25 cellular contexts compared by ENCODE assay signal in genomic region chr19:34237939-34238338, GRCh38. TPM values are rescaled to one million over a fixed set of nuclear protein-coding genes. Genes with fewer than 3 reads are reported as not detected.
DNase-seq lines count a peak whose midpoint lies in the region; ATAC-seq, FAIRE-seq and TF ChIP-seq lines count a peak whose summit lies in the region.
"Had no signal": no experiment of that assay in that cellular context is flagged by ENCODE, and none has a peak within 500 bp of the region (broad histone marks: within the 10 kb centered on the region; RNA-seq: fewer than 3 reads in every experiment).

No MANE protein-coding gene starts in this region.

- no peaks in the 10 kb centered on the region for H3K79me1 ChIP-seq in H1 (ENCODE audit: low read depth, low read length)

- no peak overlapping the region for H2BK15ac ChIP-seq in H1 (ENCODE audit: low read length)

- H3K18ac ChIP-seq in H1 (ENCODE audit: extremely low read depth, low read length): no peak overlapping the region

- no peaks in the 10 kb centered on the region for H3K23me2 ChIP-seq in H1 (ENCODE audit: low read depth, low read length)

- no peak overlapping the region; the same call in 1 of the 2 replicates for H2BK5ac ChIP-seq in H1 (ENCODE audit: low read depth, low read length)

- H2AFZ ChIP-seq in H1 (ENCODE audit: low read length): no peak overlapping the region

- H3K9ac ChIP-seq in HUES64 (ENCODE audit: low read depth, low read length) (no peak overlapping the region), H1 (replicated peaks in 1 of 4; ENCODE audit: extremely low read depth in 1 of 4, low read depth in 3 of 4, low read length in 3 of 4) (no peak overlapping the region)
- H3K9ac ChIP-seq: BLaER1 treated with 17β-estradiol and CSF1 and Interleukin-3, amounts not matched to agents 10 nM and 100 nM had no signal

- H3K4me3 Mint-ChIP-seq in activated T-cell treated with anti-CD3 and anti-CD28 coated beads, Interleukin-2, amount 50 U/mL, for 72 hours: no peak overlapping the region
- no peak overlapping the region for H3K4me3 Mint-ChIP-seq in WTC11
- no peak overlapping the region for H3K4me3 Mint-ChIP-seq in stimulated activated effector memory CD8-positive, alpha-beta T cell treated with anti-CD3 and anti-CD28 coated beads, Interleukin-12 subunit alpha, Interleukin-12 subunit beta, amount 100 ng/mL, for 72 hours
- H3K4me3 Mint-ChIP-seq: CD14-positive monocyte; CD4-positive, alpha-beta T cell; CD8-positive, alpha-beta memory T cell had no signal

- H3K23ac ChIP-seq in H1 (ENCODE audit: insufficient read length): no peak overlapping the region

- POLR2A ChIA-PET in WTC11 (lab: Charles Lee): interaction anchor here (0.6 kb wide), 1 partner anchor 231 kb away, joined by 4 read pairs; no protein-coding TSS in a partner anchor
- POLR2A ChIA-PET in H1 (lab: Charles Lee; ENCODE audit: partially characterized antibody): interaction anchor here (1.4 to 1.6 kb wide), 3 partner anchors 14 to 66 kb away, joined by 3 to 4 read pairs (median 3); no protein-coding TSS in a partner anchor

- WGBS in HUES64: 94% methylated on average over 4 of the region's 4 CpGs
- 98% methylated on average over 4 of the region's 4 CpGs; no CpG with 5 or more reads in 1 of the 2 experiments for WGBS in H1 (ENCODE audit: extremely low coverage in 1 of 2, insufficient coverage in 1 of 2, insufficient read length in 1 of 2, insufficient replicate concordance in 2 of 2, low coverage in 1 of 2, low lambda C conversion rate in 2 of 2, missing lambda C conversion rate in 1 of 2), 2 experiments

- no peak overlapping the region for H4K8ac ChIP-seq in H1 (ENCODE audit: extremely low read depth, insufficient read depth, low read length)

- TF ChIP-seq CTCF in WTC11 (IDR thresholded peaks at IDR 0.05): no peak
- TF ChIP-seq CTCF in H1 (IDR thresholded peaks at IDR 0.05; ENCODE audit: control extremely low read depth in 1 of 3, insufficient read depth in 1 of 3, low read depth in 1 of 3, low read length in 3 of 3): no peak

- no peaks in the 10 kb centered on the region for H3K27me3 Mint-ChIP-seq in activated T-cell treated with anti-CD3 and anti-CD28 coated beads, Interleukin-2, amount 50 U/mL, for 72 hours (ENCODE audit: low read depth)
- H3K27me3 Mint-ChIP-seq in WTC11 (ENCODE audit: low read depth): no peaks in the 10 kb centered on the region
- H3K27me3 Mint-ChIP-seq: CD4-positive, alpha-beta T cell; CD8-positive, alpha-beta memory T cell had no signal

- H3K9me3 Mint-ChIP-seq in activated T-cell treated with anti-CD3 and anti-CD28 coated beads, Interleukin-2, amount 50 U/mL, for 72 hours: no peaks in the 10 kb centered on the region
- H3K9me3 Mint-ChIP-seq in WTC11: peaks cover 5% of the 10 kb centered on the region
- H3K9me3 Mint-ChIP-seq in stimulated activated effector memory CD8-positive, alpha-beta T cell treated with anti-CD3 and anti-CD28 coated beads, Interleukin-12 subunit alpha, Interleukin-12 subunit beta, amount 100 ng/mL, for 72 hours: no peaks in the 10 kb centered on the region
- H3K9me3 Mint-ChIP-seq: CD4-positive, alpha-beta T cell; CD8-positive, alpha-beta memory T cell had no signal

- FAIRE-seq in H1 (lab: Jason Lieb, UNC): no peak
- FAIRE-seq: D721Med, GM12891, GM18507 had no signal

- H3K27me3 ChIP-seq in HUES64 (ENCODE audit: insufficient read depth, low read length) (no peaks in the 10 kb centered on the region), H1 (replicated peaks in 1 of 4; ENCODE audit: control insufficient read depth in 3 of 4, extremely low read depth in 1 of 4, insufficient read depth in 3 of 4, low read length in 3 of 4) (no peaks in the 10 kb centered on the region)
- H3K27me3 ChIP-seq: BE2C; BLaER1 treated with 17β-estradiol and CSF1 and Interleukin-3, amounts not matched to agents 10 nM and 100 nM had no signal

- no peaks in the 10 kb centered on the region for H4K20me1 ChIP-seq in H1 (replicated peaks in 1 of 2; ENCODE audit: control insufficient read depth in 1 of 2, insufficient read depth in 2 of 2, low read length in 2 of 2)

- H3K27ac ChIP-seq in HUES64 (ENCODE audit: low read depth, low read length) (peak overlapping the region; percentile 80; the same call in 1 of the 2 replicates), H1 (ENCODE audit: low read depth, low read length) (no peak overlapping the region)
- H3K27ac ChIP-seq: 22Rv1; A549; BLaER1 treated with 17β-estradiol and CSF1 and Interleukin-3, amounts not matched to agents 10 nM and 100 nM had no signal

- H3K36me3 Mint-ChIP-seq in activated T-cell treated with anti-CD3 and anti-CD28 coated beads, Interleukin-2, amount 50 U/mL, for 72 hours (ENCODE audit: insufficient read depth in 2 of 2): peaks cover 0 to 2% of the 10 kb centered on the region in 2 donors
- H3K36me3 Mint-ChIP-seq in WTC11: peaks cover 6% of the 10 kb centered on the region; the same call in 1 of the 2 replicates
- H3K36me3 Mint-ChIP-seq in stimulated activated effector memory CD8-positive, alpha-beta T cell treated with anti-CD3 and anti-CD28 coated beads, Interleukin-12 subunit alpha, Interleukin-12 subunit beta, amount 100 ng/mL, for 72 hours: peaks cover 6% of the 10 kb centered on the region

- no peak overlapping the region for H3K14ac ChIP-seq in H1 (ENCODE audit: insufficient read length)

- H3K4me3 ChIP-seq in HUES64 (ENCODE audit: low read length) (no peak overlapping the region), H1 (ENCODE audit: extremely low read depth in 1 of 4, insufficient read depth in 2 of 4, low read depth in 3 of 4, low read length in 4 of 4) (no peak overlapping the region)
- H3K4me3 ChIP-seq: A549; BLaER1 treated with 17β-estradiol and CSF1 and Interleukin-3, amounts not matched to agents 10 nM and 100 nM; HAP-1 had no signal

- peak overlapping the region; percentile 51 for H3K27ac Mint-ChIP-seq in activated T-cell treated with anti-CD3 and anti-CD28 coated beads, Interleukin-2, amount 50 U/mL, for 72 hours
- peak overlapping the region; percentile 90; the same call in 1 of the 2 replicates for H3K27ac Mint-ChIP-seq in WTC11
- no peak overlapping the region for H3K27ac Mint-ChIP-seq in stimulated activated effector memory CD8-positive, alpha-beta T cell treated with anti-CD3 and anti-CD28 coated beads, Interleukin-12 subunit alpha, Interleukin-12 subunit beta, amount 100 ng/mL, for 72 hours
- H3K27ac Mint-ChIP-seq: CD14-positive monocyte had no signal

- H2AK5ac ChIP-seq in H1 (ENCODE audit: low read depth, low read length): no peak overlapping the region

- H2BK120ac ChIP-seq in H1 (replicated peaks; ENCODE audit: low read depth, low read length): no peak overlapping the region

- no peak overlapping the region for H4K5ac ChIP-seq in H1 (ENCODE audit: insufficient read length, low read depth, low read length)

- no peak overlapping the region for H3K4ac ChIP-seq in H1 (replicated peaks; ENCODE audit: insufficient read length, low read depth, low read length)

- H3K79me2 ChIP-seq in H1 (ENCODE audit: control insufficient read depth in 1 of 2, insufficient read depth in 2 of 2, low read length in 2 of 2): no peaks in the 10 kb centered on the region

- ATAC-seq in activated T-cell treated with anti-CD3 and anti-CD28 coated beads, Interleukin-2, amount 50 U/mL, for 72 hours (replicated peaks in 1 of 2): no peak
- no peak for ATAC-seq in WTC11
- ATAC-seq in stimulated activated effector memory CD8-positive, alpha-beta T cell treated with anti-CD3 and anti-CD28 coated beads, Interleukin-12 subunit alpha, Interleukin-12 subunit beta, amount 100 ng/mL, for 72 hours: no peak
- ATAC-seq: A549 had no signal

- no peak overlapping the region for H3K56ac ChIP-seq in H1 (replicated peaks; ENCODE audit: insufficient read length, low read depth, low read length)

- no peak overlapping the region for H2BK12ac ChIP-seq in H1 (ENCODE audit: low read depth, low read length)

- H4K91ac ChIP-seq in H1 (replicated peaks; ENCODE audit: insufficient read length, low read length): no peak overlapping the region

- H3K9me3 ChIP-seq in HUES64 (ENCODE audit: insufficient read depth, low read depth, low read length): no peaks in the 10 kb centered on the region
- no peaks in the 10 kb centered on the region for H3K9me3 ChIP-seq in H1 (ENCODE audit: insufficient read depth in 2 of 2, low read depth in 1 of 2, low read length in 1 of 2)
- H3K9me3 ChIP-seq: A549; BE2C; BLaER1 treated with 17β-estradiol and CSF1 and Interleukin-3, amounts not matched to agents 10 nM and 100 nM; HAP-1 had no signal

- TF ChIP-seq RAD21 in H1 (IDR thresholded peaks at IDR 0.05 in 1 of 2, conservative IDR thresholded peaks at IDR 0.05 in 1 of 2; ENCODE audit: low read depth in 2 of 2, low read length in 2 of 2): no peak

- no peak for DNase-seq in activated T-cell treated with anti-CD3 and anti-CD28 coated beads, Interleukin-2, amount 50 U/mL, for 72 hours
- DNase-seq in activated T-cell treated with anti-CD3 and anti-CD28 coated beads for 4 hours: no peak
- DNase-seq in WTC11 (ENCODE audit: low spot score): no peak
- no peak for DNase-seq in H1 (ENCODE audit: low read depth in 1 of 2, low spot score in 2 of 2)
- no peak for DNase-seq in stimulated activated effector memory CD8-positive, alpha-beta T cell treated with anti-CD3 and anti-CD28 coated beads, Interleukin-12 subunit alpha, Interleukin-12 subunit beta, amount 100 ng/mL, for 72 hours (ENCODE audit: low spot score in 2 of 2)
- no peak for DNase-seq in NCI-H2196 (lab: John Stamatoyannopoulos, UW; ENCODE audit: unreplicated experiment)
- no peak for DNase-seq in A172 (ENCODE audit: low spot score)
- DNase-seq: ACHN; AML-193; BE2C; CD4-positive, alpha-beta T cell; CD8-positive, alpha-beta memory T cell; DMS 273 treated with DMSO at 0.1 percent for 48 hours; DMS79 treated with DMSO at 0.1 percent for 48 hours; GF-D8; GOT3 had no signal

- H3K4me1 Mint-ChIP-seq in activated T-cell treated with anti-CD3 and anti-CD28 coated beads, Interleukin-2, amount 50 U/mL, for 72 hours (ENCODE audit: low read depth): peaks cover 13% of the 10 kb centered on the region
- H3K4me1 Mint-ChIP-seq in WTC11: peaks cover 26% of the 10 kb centered on the region
- peaks cover 4% of the 10 kb centered on the region for H3K4me1 Mint-ChIP-seq in stimulated activated effector memory CD8-positive, alpha-beta T cell treated with anti-CD3 and anti-CD28 coated beads, Interleukin-12 subunit alpha, Interleukin-12 subunit beta, amount 100 ng/mL, for 72 hours
- H3K4me1 Mint-ChIP-seq: CD14-positive monocyte had no signal

- TF ChIP-seq POLR2A in H1 (IDR thresholded peaks at IDR 0.05; ENCODE audit: control extremely low read depth in 1 of 2, low read depth in 2 of 2, low read length in 2 of 2): no peak

- H3K36me3 ChIP-seq in HUES64 (ENCODE audit: insufficient read depth, low read length): no peaks in the 10 kb centered on the region
- H3K36me3 ChIP-seq in H1 (ENCODE audit: control insufficient read depth in 2 of 4, insufficient read depth in 4 of 4, low read length in 3 of 4): no peaks in the 10 kb centered on the region
- H3K36me3 ChIP-seq: BE2C, HAP-1 had no signal

- H2BK20ac ChIP-seq in H1 (ENCODE audit: low read length): no peak overlapping the region

- CTCF ChIA-PET in WTC11 (lab: Charles Lee): no interaction called here
- CTCF ChIA-PET in H1 (lab: Charles Lee; ENCODE audit: partially characterized antibody): interaction anchor here (1.0 to 1.9 kb wide), 5 partner anchors 9 to 108 kb away, joined by 3 to 10 read pairs (median 3); no protein-coding TSS in a partner anchor

- H3K4me1 ChIP-seq in HUES64 (ENCODE audit: insufficient read depth, low read length) (peaks cover 13% of the 10 kb centered on the region; the same call in 1 of the 2 replicates), H1 (replicated peaks in 1 of 4; ENCODE audit: control insufficient read depth in 3 of 4, insufficient read depth in 4 of 4, low read length in 3 of 4) (peaks cover 0 to 4% (median 2%) of the 10 kb centered on the region in 4 experiments; a peak in 2 of 7 replicates)
- H3K4me1 ChIP-seq: BE2C had no signal

- TF ChIP-seq EP300 in H1 (IDR thresholded peaks at IDR 0.05; ENCODE audit: borderline replicate concordance in 1 of 2, low read depth in 2 of 2, low read length in 2 of 2): no peak

- no peak overlapping the region for H3K4me2 ChIP-seq in H1 (ENCODE audit: insufficient read depth in 1 of 2, low read depth in 2 of 2, low read length in 2 of 2)
- H3K4me2 ChIP-seq: A549; BLaER1 treated with 17β-estradiol and CSF1 and Interleukin-3, amounts not matched to agents 10 nM and 100 nM had no signal

RNA-seq across cellular contexts. Expression of gene GARRE1, which starts 16.4 kb away (rescaled TPM):
- 10 to 100 TPM; 13.2 to 17.9 TPM for total RNA-seq in activated T-cell treated with anti-CD3 and anti-CD28 coated beads, Interleukin-2, amount 50 U/mL, for 72 hours
- 11.5 TPM for polyA plus RNA-seq in HUES64 (2013, experiment 1 of 2)
- polyA plus RNA-seq in HUES64 (2013, experiment 2 of 2): 12.6 TPM
- 16.7 to 20.8 TPM (median 19.8 TPM) in 3 replicates for total RNA-seq in WTC11 (2021)
- total RNA-seq in H1 (2021; fragmentation: NEBNext Ultra II Directional; extraction: Animal tissue kit (Norgen Biotek cat#: 25700)): 19.4 and 23.1 TPM in 2 replicates
- polyA plus RNA-seq in H1 (2011; rRNA removed): 16.4 and 23.6 TPM in 2 replicates
- 15.3 TPM for polyA plus RNA-seq in H1 (2011; cell fraction: cytosol; rRNA removed)
- polyA plus RNA-seq in H1 (2011; cell fraction: nucleus; rRNA removed): 18.4 TPM
- polyA plus RNA-seq in H1 (2012, experiment 1 of 2): 11.4 to 15.5 TPM (median 12.9 TPM) in 4 replicates
- polyA plus RNA-seq in H1 (2012, experiment 2 of 2): 5.9 TPM
- 23.5 TPM for polyA plus RNA-seq in H1 (2013, experiment 1 of 2)
- polyA plus RNA-seq in H1 (2013, experiment 2 of 2): 20.7 TPM
- polyA minus RNA-seq in H1 (2011; rRNA and poly(A)+ RNA removed): 18.4 and 20.4 TPM in 2 replicates
- polyA minus RNA-seq in H1 (2011; cell fraction: cytosol; rRNA and poly(A)+ RNA removed): 17.0 TPM
- polyA minus RNA-seq in H1 (2011; cell fraction: nucleus; rRNA and poly(A)+ RNA removed): 15.2 TPM
- total RNA-seq in A172 (2014; rRNA removed; shearing (Covaris generic)): 9.2 and 10.7 TPM in 2 replicates
